In the genomic region with DNA sequence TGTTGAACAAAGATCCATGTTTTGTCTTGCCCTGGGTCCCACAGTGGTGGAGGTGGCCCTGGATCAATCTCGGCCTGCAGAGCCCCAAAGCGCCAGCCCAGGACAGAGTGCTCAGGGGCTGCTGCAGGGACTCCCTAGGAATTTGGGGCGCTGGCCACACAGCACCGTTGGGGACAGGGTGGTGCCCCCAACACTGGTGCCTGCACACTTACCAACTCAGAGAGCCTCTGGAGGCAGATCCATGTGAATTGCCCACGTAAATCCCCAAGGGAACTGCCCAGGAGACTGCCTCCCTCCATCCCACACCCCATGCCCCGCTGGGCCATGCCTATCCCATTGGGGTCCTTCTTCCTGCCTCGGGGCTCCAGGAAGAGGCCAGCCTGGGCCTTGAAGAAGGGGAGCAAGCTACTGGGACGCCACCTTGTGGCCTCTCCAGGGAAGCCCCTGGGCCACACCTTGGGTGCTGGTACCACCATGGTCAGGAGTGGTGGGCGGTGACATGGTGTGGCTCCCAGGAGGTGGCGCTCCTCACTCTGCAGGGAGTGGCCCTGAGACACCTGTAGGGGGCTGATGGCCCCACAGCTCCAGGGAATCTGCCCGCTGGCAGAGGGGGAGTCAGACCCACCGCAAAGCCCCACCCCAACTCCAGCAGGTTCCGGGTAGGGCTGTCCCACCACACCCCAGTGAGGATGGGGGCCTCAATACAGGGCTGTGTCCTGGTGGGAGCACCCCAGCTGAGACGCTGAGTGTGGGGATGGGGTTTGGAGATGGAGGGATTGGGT, we compare ENCODE assay signal across 8 cellular contexts. TPM values are rescaled to one million over a fixed set of nuclear protein-coding genes. Genes with fewer than 3 reads are reported as not detected.
DNase-seq lines count a peak whose midpoint lies in the region; ATAC-seq, FAIRE-seq and TF ChIP-seq lines count a peak whose summit lies in the region.

No MANE protein-coding gene starts in this region.

- no peaks in the 10 kb centered on the region for H3K27me3 Mint-ChIP-seq in activated CD4-positive, alpha-beta memory T cell treated with anti-CD3 and anti-CD28 coated beads for 36 hours
- H3K27me3 Mint-ChIP-seq in nephron progenitor cell (ENCODE audit: low read depth, poor library complexity) (peaks cover 6% of the 10 kb centered on the region), type B pancreatic cell (no peaks in the 10 kb centered on the region)

- H3K27ac ChIP-seq in 22Rv1 (no peak overlapping the region), endothelial cell of umbilical vein (ENCODE audit: insufficient read depth, low read depth, low read length) (no peak overlapping the region)

- H4K20me1 ChIP-seq in endothelial cell of umbilical vein (replicated peaks; ENCODE audit: control insufficient read depth, extremely low read depth, insufficient read depth, low read length): no peaks in the 10 kb centered on the region

- CTCF ChIA-PET in activated CD4-positive, alpha-beta memory T cell treated with anti-CD3 and anti-CD28 coated beads for 36 hours (lab: Charles Lee): interaction anchor here (0.6 to 2.7 kb wide), 32 partner anchors 10 to 226 kb away, joined by 3 to 28 read pairs (median 5); partner anchors contain the start of genes CFAP99, HAUS3, MXD4 and POLN
- CTCF ChIA-PET in endothelial cell of umbilical vein (lab: Charles Lee): interaction anchor here (0.5 to 9.8 kb wide), 22 partner anchors 8 to 224 kb away, joined by 3 to 149 read pairs (median 3); partner anchors contain the start of genes HAUS3, MXD4 and POLN

- H3K36me3 ChIP-seq in endothelial cell of umbilical vein (ENCODE audit: control insufficient read depth in 2 of 2, extremely low read depth in 1 of 2, insufficient read depth in 2 of 2, low read length in 2 of 2): no peaks in the 10 kb centered on the region

- in situ Hi-C loops in GM13977 (cut with MboI; ENCODE audit: low pct_unique_long_range_greater_than_20kb, low sequenced_read_pairs, unreplicated experiment): no loop called here

- no peak overlapping the region for H3K4me2 ChIP-seq in endothelial cell of umbilical vein (ENCODE audit: insufficient read depth, low read length)

- DNase-seq in GM13977 (ENCODE audit: low spot score) (peak; percentile 96), NCI-H69 (lab: John Stamatoyannopoulos, UW) (peak; percentile 77), endothelial cell of umbilical vein (ENCODE audit: low read depth, low spot score) (peak; percentile 78), nephron progenitor cell (peak; percentile 74), type B pancreatic cell (ENCODE audit: extremely low spot score, unreplicated experiment) (peak; percentile 69)
- peak; percentile 90 for DNase-seq in activated CD4-positive, alpha-beta memory T cell treated with anti-CD3 and anti-CD28 coated beads for 36 hours

- FAIRE-seq in endothelial cell of umbilical vein (lab: Jason Lieb, UNC): peak; percentile 53

- H3K9me3 ChIP-seq in endothelial cell of umbilical vein (replicated peaks; ENCODE audit: control insufficient read depth, insufficient read depth, low read length): no peaks in the 10 kb centered on the region

- dilution Hi-C loops in endothelial cell of umbilical vein (cut with MboI; ENCODE audit: extremely low pct_ligation_motif_present, low sequenced_read_pairs): no loop called here

- peak; percentile 71 for ATAC-seq in HG02943 (IDR thresholded peaks at IDR 0.05; ENCODE audit: low read depth, unreplicated experiment)

- H3K9me1 ChIP-seq in endothelial cell of umbilical vein (replicated peaks; ENCODE audit: control insufficient read depth, extremely low read depth, insufficient read depth, low read length): no peaks in the 10 kb centered on the region

- intact Hi-C loops in activated CD4-positive, alpha-beta memory T cell treated with anti-CD3 and anti-CD28 coated beads for 36 hours (cut with micrococcal nuclease): loop anchor here (1.0 to 2.0 kb wide), 3 partner anchors 23 to 221 kb away; partner anchors contain the start of genes CFAP99, HAUS3, POLN and ZFYVE28
- intact Hi-C loops in endothelial cell of umbilical vein (cut with micrococcal nuclease): loop anchor here (1.0 kb wide), 2 partner anchors 161 to 221 kb away; no protein-coding TSS in a partner anchor

- no TSS peak for BruUV-seq in endothelial cell of umbilical vein (replicated peaks; lab: Mats Ljungman, UMichigan)

- peaks cover 4% of the 10 kb centered on the region for H3K4me1 Mint-ChIP-seq in activated CD4-positive, alpha-beta memory T cell treated with anti-CD3 and anti-CD28 coated beads for 36 hours (ENCODE audit: low read depth)
- no peaks in the 10 kb centered on the region for H3K4me1 Mint-ChIP-seq in nephron progenitor cell
- no peaks in the 10 kb centered on the region for H3K4me1 Mint-ChIP-seq in type B pancreatic cell (ENCODE audit: unreplicated experiment)

- H3K9ac ChIP-seq in endothelial cell of umbilical vein (replicated peaks; ENCODE audit: extremely low read depth, insufficient read depth, low read length): no peak overlapping the region

- H3K79me2 ChIP-seq in endothelial cell of umbilical vein (ENCODE audit: control insufficient read depth, insufficient read depth, low read length): no peaks in the 10 kb centered on the region

- H3K27me3 ChIP-seq in endothelial cell of umbilical vein (ENCODE audit: control insufficient read depth in 2 of 2, insufficient read depth in 2 of 2, low read length in 2 of 2): no peaks in the 10 kb centered on the region

- no peaks in the 10 kb centered on the region for H3K4me1 ChIP-seq in endothelial cell of umbilical vein (ENCODE audit: control insufficient read depth, extremely low read depth, insufficient read depth, low read length)

- no peak overlapping the region for H3K4me3 Mint-ChIP-seq in activated CD4-positive, alpha-beta memory T cell treated with anti-CD3 and anti-CD28 coated beads for 36 hours
- H3K4me3 Mint-ChIP-seq in nephron progenitor cell: no peak overlapping the region
- H3K4me3 Mint-ChIP-seq in type B pancreatic cell: no peak overlapping the region

- H3K9me3 Mint-ChIP-seq in activated CD4-positive, alpha-beta memory T cell treated with anti-CD3 and anti-CD28 coated beads for 36 hours: no peaks in the 10 kb centered on the region
- H3K9me3 Mint-ChIP-seq in nephron progenitor cell (no peaks in the 10 kb centered on the region), type B pancreatic cell (no peaks in the 10 kb centered on the region)

- POLR2A ChIA-PET in activated CD4-positive, alpha-beta memory T cell treated with anti-CD3 and anti-CD28 coated beads for 36 hours (lab: Charles Lee): interaction anchor here (1.5 kb wide), 1 partner anchor 28 kb away, joined by 3 read pairs; the partner anchor contains the start of gene RNF4
- POLR2A ChIA-PET in endothelial cell of umbilical vein (lab: Charles Lee): no interaction called here

- H3K4me3 ChIP-seq in endothelial cell of umbilical vein (replicated peaks in 1 of 3; ENCODE audit: insufficient read depth in 1 of 3, low read depth in 1 of 3, low read length in 3 of 3): no peak overlapping the region

- H2AFZ ChIP-seq in endothelial cell of umbilical vein (ENCODE audit: low read depth, low read length): peak overlapping the region; percentile 60

- no peaks in the 10 kb centered on the region for H3K36me3 Mint-ChIP-seq in activated CD4-positive, alpha-beta memory T cell treated with anti-CD3 and anti-CD28 coated beads for 36 hours
- H3K36me3 Mint-ChIP-seq in nephron progenitor cell (ENCODE audit: low read depth): no peaks in the 10 kb centered on the region
- no peaks in the 10 kb centered on the region for H3K36me3 Mint-ChIP-seq in type B pancreatic cell

- no peak for TF ChIP-seq POLR2A in endothelial cell of umbilical vein (IDR thresholded peaks at IDR 0.05; ENCODE audit: low read depth, low read length)

- TF ChIP-seq CTCF in 22Rv1 (IDR thresholded peaks at IDR 0.05): peak; percentile 83
- TF ChIP-seq CTCF in GM13977 (IDR thresholded peaks at IDR 0.05; ENCODE audit: extremely low read depth, insufficient read depth, missing control alignments): peak; percentile 96
- peak; percentile 91 to 92 for TF ChIP-seq CTCF in endothelial cell of umbilical vein (IDR thresholded peaks at IDR 0.05; ENCODE audit: extremely low read depth in 1 of 2, insufficient read depth in 1 of 2, low read depth in 1 of 2, low read length in 2 of 2)
- peak; percentile 71 for TF ChIP-seq CTCF in nephron progenitor cell (IDR thresholded peaks at IDR 0.05)
- TF ChIP-seq CTCF in type B pancreatic cell (conservative IDR thresholded peaks at IDR 0.05): peak; percentile 74

- no peak overlapping the region for H3K27ac Mint-ChIP-seq in activated CD4-positive, alpha-beta memory T cell treated with anti-CD3 and anti-CD28 coated beads for 36 hours
- no peak overlapping the region for H3K27ac Mint-ChIP-seq in nephron progenitor cell
- no peak overlapping the region for H3K27ac Mint-ChIP-seq in type B pancreatic cell

RNA-seq across cellular contexts. Expression of gene CFAP99, which starts 22.8 kb away (rescaled TPM):
- total RNA-seq in activated CD4-positive, alpha-beta memory T cell treated with anti-CD3 and anti-CD28 coated beads for 36 hours: not detected
- 0.12 TPM in 1 of 2 replicates, not detected in the other for total RNA-seq in endothelial cell of umbilical vein
- polyA plus RNA-seq in endothelial cell of umbilical vein: 0.03 TPM in 1 of 2 replicates, not detected in the other
- not detected in 2 replicates for polyA plus RNA-seq in endothelial cell of umbilical vein (2011; cell fraction: cytosol; rRNA removed)
- polyA plus RNA-seq in endothelial cell of umbilical vein (2011; cell fraction: nucleus; rRNA removed): not detected in 2 replicates
- 0.15 TPM in 1 of 2 replicates, not detected in the other for polyA plus RNA-seq in endothelial cell of umbilical vein (2012)
- polyA minus RNA-seq in endothelial cell of umbilical vein: not detected in 2 replicates
- not detected for polyA minus RNA-seq in endothelial cell of umbilical vein (2011; cell fraction: cytosol; rRNA and poly(A)+ RNA removed)
- not detected in 2 replicates for polyA minus RNA-seq in endothelial cell of umbilical vein (2011; cell fraction: nucleus; rRNA and poly(A)+ RNA removed)
- 0.43 and 1.1 TPM in 2 replicates for total RNA-seq in type B pancreatic cell (ENCODE audit: low replicate concordance)

RNA-seq across cellular contexts. Expression of gene ZFYVE28, which starts 23.1 kb away (rescaled TPM):
- 10 to 100 TPM; 19.7 to 20.0 TPM for total RNA-seq in activated CD4-positive, alpha-beta memory T cell treated with anti-CD3 and anti-CD28 coated beads for 36 hours
- total RNA-seq in endothelial cell of umbilical vein (7.1 and 10.8 TPM in 2 replicates), type B pancreatic cell (ENCODE audit: low replicate concordance) (3.6 and 7.0 TPM in 2 replicates)
- polyA plus RNA-seq in endothelial cell of umbilical vein: 5.8 and 7.2 TPM in 2 replicates
- 2.9 and 4.4 TPM in 2 replicates for polyA plus RNA-seq in endothelial cell of umbilical vein (2011; cell fraction: cytosol; rRNA removed)
- polyA plus RNA-seq in endothelial cell of umbilical vein (2011; cell fraction: nucleus; rRNA removed): 19.9 and 20.5 TPM in 2 replicates
- 3.4 and 4.1 TPM in 2 replicates for polyA plus RNA-seq in endothelial cell of umbilical vein (2012)
- polyA minus RNA-seq in endothelial cell of umbilical vein: 13.4 and 19.5 TPM in 2 replicates
- 2.8 TPM for polyA minus RNA-seq in endothelial cell of umbilical vein (2011; cell fraction: cytosol; rRNA and poly(A)+ RNA removed)
- 14.0 and 15.3 TPM in 2 replicates for polyA minus RNA-seq in endothelial cell of umbilical vein (2011; cell fraction: nucleus; rRNA and poly(A)+ RNA removed)

RNA-seq across cellular contexts. Expression of gene RNF4, which starts 27.3 kb away (rescaled TPM):
- total RNA-seq in activated CD4-positive, alpha-beta memory T cell treated with anti-CD3 and anti-CD28 coated beads for 36 hours: 10 to 100 TPM; 84.6 to 90.3 TPM
- total RNA-seq in endothelial cell of umbilical vein (67.5 and 71.4 TPM in 2 replicates), type B pancreatic cell (ENCODE audit: low replicate concordance) (55.9 and 61.4 TPM in 2 replicates)
- 56.9 and 64.3 TPM in 2 replicates for polyA plus RNA-seq in endothelial cell of umbilical vein
- polyA plus RNA-seq in endothelial cell of umbilical vein (2011; cell fraction: cytosol; rRNA removed): 71.9 and 85.2 TPM in 2 replicates
- polyA plus RNA-seq in endothelial cell of umbilical vein (2011; cell fraction: nucleus; rRNA removed): 65.4 and 73.0 TPM in 2 replicates
- polyA plus RNA-seq in endothelial cell of umbilical vein (2012): 45.8 and 52.5 TPM in 2 replicates
- 60.7 and 73.2 TPM in 2 replicates for polyA minus RNA-seq in endothelial cell of umbilical vein
- 34.3 TPM for polyA minus RNA-seq in endothelial cell of umbilical vein (2011; cell fraction: cytosol; rRNA and poly(A)+ RNA removed)
- polyA minus RNA-seq in endothelial cell of umbilical vein (2011; cell fraction: nucleus; rRNA and poly(A)+ RNA removed): 49.9 and 57.5 TPM in 2 replicates
